ENCODE assay signal across 8 cellular contexts in the genomic region with DNA sequence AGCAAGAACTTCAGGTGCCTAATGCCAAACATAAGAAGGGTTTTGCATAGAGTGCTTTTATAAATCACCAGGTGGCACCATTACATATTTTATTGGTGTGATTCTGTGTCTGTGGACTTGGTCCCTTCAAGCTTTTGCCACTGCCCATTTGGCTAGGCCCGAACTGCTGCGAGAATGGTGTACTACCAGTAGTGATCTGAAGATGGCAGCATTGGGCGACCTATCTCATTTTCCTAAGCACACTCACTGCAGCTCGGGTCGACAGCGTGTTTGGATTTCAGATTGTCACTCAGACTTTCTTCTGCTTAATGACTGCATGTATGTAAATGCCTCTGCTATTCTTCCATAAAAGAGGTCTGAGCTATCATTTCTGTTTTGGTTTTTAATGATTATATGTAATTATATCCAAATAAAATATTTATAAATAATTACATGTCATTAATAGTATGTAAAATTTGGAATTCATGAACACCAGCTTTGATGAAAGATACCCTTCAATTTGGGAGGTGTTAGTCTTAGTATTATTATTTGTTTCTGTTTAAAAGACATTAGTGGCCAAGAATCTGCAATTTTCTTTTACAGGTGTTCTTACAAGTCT.
DNase-seq lines count a peak whose midpoint lies in the region; ATAC-seq, FAIRE-seq and TF ChIP-seq lines count a peak whose summit lies in the region.

No MANE protein-coding gene starts in this region.

- H3K4me3 ChIP-seq in BJ (ENCODE audit: low read depth, low read length) (no peak overlapping the region), WI38 (ENCODE audit: low read depth, low read length) (no peak overlapping the region), bronchial epithelial cell (ENCODE audit: low read depth, low read length) (no peak overlapping the region), kidney (ENCODE audit: low read length in 2 of 2) (no peak overlapping the region)

- no peaks in the 10 kb centered on the region for H3K4me1 ChIP-seq in kidney (ENCODE audit: control insufficient read depth in 1 of 2, insufficient read depth in 1 of 2, low read depth in 1 of 2, low read length in 2 of 2)

- intact Hi-C loops in kidney (cut with DNase I) = no loop called here

- H3K27me3 ChIP-seq in BJ (ENCODE audit: control insufficient read depth, insufficient read depth, low read length) (peaks cover 3% of the 10 kb centered on the region; the same call in 1 of the 2 replicates), bronchial epithelial cell (ENCODE audit: control insufficient read depth, insufficient read depth, low read length) (no peaks in the 10 kb centered on the region)

- FAIRE-seq in bronchial epithelial cell (lab: Jason Lieb, UNC) = no peak
- peak; percentile 96 for FAIRE-seq in kidney (lab: Jason Lieb, UNC)

- ATAC-seq in GM19043 (IDR thresholded peaks at IDR 0.05; ENCODE audit: low read depth, unreplicated experiment) = peak; percentile 97
- ATAC-seq in HG03175 (IDR thresholded peaks at IDR 0.05; ENCODE audit: unreplicated experiment) = peak; percentile 99

- TF ChIP-seq CTCF in BJ (IDR thresholded peaks at IDR 0.05; ENCODE audit: insufficient read depth, low read depth, low read length) (peak; percentile 77), WI38 (IDR thresholded peaks at IDR 0.05; ENCODE audit: low read depth, low read length) (peak; percentile 63), bronchial epithelial cell (IDR thresholded peaks at IDR 0.05; ENCODE audit: insufficient read depth, low read length, severe bottlenecking) (peak; percentile 86), kidney (IDR thresholded peaks at IDR 0.05; ENCODE audit: borderline replicate concordance, extremely low read depth, insufficient read depth) (peak; percentile 87)

- H3K27ac ChIP-seq in kidney (ENCODE audit: low read depth in 2 of 2, low read length in 2 of 2) = no peak overlapping the region

- H3K9me3 ChIP-seq in kidney (ENCODE audit: control insufficient read depth in 1 of 2, low read length in 2 of 2) = no peaks in the 10 kb centered on the region

- H3K36me3 ChIP-seq in BJ (ENCODE audit: control insufficient read depth, insufficient read depth, low read length) (no peaks in the 10 kb centered on the region), bronchial epithelial cell (ENCODE audit: control insufficient read depth, insufficient read depth, low read length) (no peaks in the 10 kb centered on the region), kidney (ENCODE audit: control insufficient read depth in 1 of 2, insufficient read depth in 2 of 2, low read length in 2 of 2) (no peaks in the 10 kb centered on the region)

- no peak overlapping the region for H3K9ac ChIP-seq in kidney (ENCODE audit: low read length in 2 of 2)

- POLR2A ChIA-PET in BJ (lab: Charles Lee) = no interaction called here

- CTCF ChIA-PET in BJ (lab: Yijun Ruan, JAX) = interaction anchor here (0.6 to 3.1 kb wide), 20 partner anchors 8 to 692 kb away, joined by 3 to 15 read pairs (median 4); a partner anchor contains a TSS

- DNase-seq in BJ (ENCODE audit: low read depth) (peak; percentile 26), NCI-H2196 treated with DMSO at 0.1 percent for 48 hours (lab: John Stamatoyannopoulos, UW; ENCODE audit: unreplicated experiment) (peak; percentile 38), bronchial epithelial cell (ENCODE audit: low read depth) (peak; percentile 72), kidney (peak; percentile 65)
- peak; percentile 64 to 66 for DNase-seq in stimulated activated CD4-positive, alpha-beta T cell treated with anti-CD3 and anti-CD28 coated beads, Interleukin-2, amount 100 ng/mL, for 48 hours
